31 cellular contexts compared by ENCODE assay signal in the genomic region with DNA sequence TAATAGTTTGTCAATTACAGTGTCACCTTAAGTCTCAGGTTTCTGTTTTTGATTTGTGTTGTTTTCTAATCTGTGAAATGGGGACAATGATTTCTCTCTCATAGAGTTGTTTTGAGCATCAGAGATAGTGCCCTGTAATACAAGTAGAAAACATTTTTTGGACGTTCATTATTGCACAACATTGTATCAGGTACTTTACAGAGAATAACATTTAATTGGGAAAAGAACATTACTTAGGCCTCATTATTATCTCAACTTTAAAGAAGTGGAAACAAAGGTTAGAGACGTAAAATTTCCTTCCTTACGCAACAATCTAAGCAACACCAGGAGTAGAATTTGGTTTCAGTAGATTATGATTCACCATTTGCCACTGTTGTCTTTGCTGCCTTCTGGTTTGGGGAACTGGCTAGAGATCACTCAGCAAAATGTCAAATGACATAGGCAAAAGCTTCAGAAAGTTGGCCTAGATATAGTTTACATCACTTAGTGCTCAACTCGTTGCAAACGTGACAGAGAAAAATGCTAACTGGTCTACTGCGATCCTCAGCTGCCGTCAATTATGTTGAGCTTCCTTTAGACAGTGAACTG.
DNase-seq lines count a peak whose midpoint lies in the region; ATAC-seq and TF ChIP-seq lines count a peak whose summit lies in the region.
"Had no signal": no experiment of that assay in that cellular context is flagged by ENCODE, and none has a peak within 500 bp of the region (broad histone marks: within the 10 kb centered on the region; RNA-seq: fewer than 3 reads in every experiment).

No MANE protein-coding gene starts in this region.

- POLR2A ChIA-PET in MCF 10A (lab: Yijun Ruan, JAX): no interaction called here

- H3K4me3 ChIP-seq in breast epithelium: no peak overlapping the region
- H3K4me3 ChIP-seq in astrocyte of the spinal cord (ENCODE audit: low read depth, low read length): no peak overlapping the region
- no peak overlapping the region for H3K4me3 ChIP-seq in foreskin fibroblast (ENCODE audit: low read depth in 1 of 2, low read length in 2 of 2)
- H3K4me3 ChIP-seq: lung, prostate gland, spleen, transverse colon had no signal

- TF ChIP-seq POLR2A in breast epithelium (IDR thresholded peaks at IDR 0.05): no peak

- no peaks in the 10 kb centered on the region for H3K27me3 Mint-ChIP-seq in MCF 10A (ENCODE audit: insufficient read depth, unreplicated experiment)
- no peaks in the 10 kb centered on the region for H3K27me3 Mint-ChIP-seq in stimulated activated naive CD8-positive, alpha-beta T cell treated with anti-CD3 and anti-CD28 coated beads, Interleukin-15, amount 100 ng/mL, for 72 hours
- H3K27me3 Mint-ChIP-seq: activated T-cell treated with anti-CD3 and anti-CD28 coated beads, Interleukin-2, amount 50 U/mL, for 24 hours; central memory CD8-positive, alpha-beta T cell had no signal

- intact Hi-C loops in MCF 10A (cut with micrococcal nuclease) (loop anchor here (5.0 kb wide), 1 partner anchor 67 kb away; no protein-coding TSS in a partner anchor), breast epithelium (cut with DNase I; ENCODE audit: low total_unique reads) (no loop called here)

- H3K27me3 ChIP-seq in breast epithelium: no peaks in the 10 kb centered on the region
- H3K27me3 ChIP-seq: BE2C, spleen, transverse colon had no signal

- H3K9me3 ChIP-seq in breast epithelium: no peaks in the 10 kb centered on the region
- H3K9me3 ChIP-seq: BE2C, prostate gland, transverse colon had no signal

- in situ Hi-C loops in astrocyte of the spinal cord (cut with HindIII; ENCODE audit: low sequenced_read_pairs): no loop called here

- H3K27ac ChIP-seq in breast epithelium: no peak overlapping the region
- H3K27ac ChIP-seq: epithelial cell of prostate, prostate gland, spleen, transverse colon had no signal

- no peaks in the 10 kb centered on the region for H3K36me3 ChIP-seq in breast epithelium
- H3K36me3 ChIP-seq: BE2C, prostate gland, spleen, transverse colon had no signal

- BruUV-seq in MCF 10A (replicated peaks; lab: Mats Ljungman, UMichigan): no TSS peak

- no peak overlapping the region for H3K4me3 Mint-ChIP-seq in MCF 10A (ENCODE audit: unreplicated experiment)
- no peak overlapping the region for H3K4me3 Mint-ChIP-seq in stimulated activated naive CD8-positive, alpha-beta T cell treated with anti-CD3 and anti-CD28 coated beads, Interleukin-15, amount 100 ng/mL, for 72 hours
- H3K4me3 Mint-ChIP-seq: activated T-cell treated with anti-CD3 and anti-CD28 coated beads, Interleukin-2, amount 50 U/mL, for 24 hours; central memory CD8-positive, alpha-beta T cell had no signal

- H3K4me1 Mint-ChIP-seq in MCF 10A (ENCODE audit: insufficient read depth, unreplicated experiment): peaks cover 6% of the 10 kb centered on the region
- H3K4me1 Mint-ChIP-seq in stimulated activated naive CD8-positive, alpha-beta T cell treated with anti-CD3 and anti-CD28 coated beads, Interleukin-15, amount 100 ng/mL, for 72 hours: no peaks in the 10 kb centered on the region
- H3K4me1 Mint-ChIP-seq: central memory CD8-positive, alpha-beta T cell had no signal

- H3K4me1 ChIP-seq in breast epithelium: no peaks in the 10 kb centered on the region
- H3K4me1 ChIP-seq: BE2C, prostate gland, spleen, transverse colon had no signal

- TF ChIP-seq CTCF in MCF 10A (IDR thresholded peaks at IDR 0.05; ENCODE audit: unreplicated experiment) (no peak), breast epithelium (IDR thresholded peaks at IDR 0.05) (no peak), astrocyte of the spinal cord (IDR thresholded peaks at IDR 0.05; ENCODE audit: low read depth, low read length) (no peak), foreskin fibroblast (IDR thresholded peaks at IDR 0.05; ENCODE audit: low read depth, low read length) (no peak)

- no peaks in the 10 kb centered on the region for H3K9me3 Mint-ChIP-seq in MCF 10A (ENCODE audit: unreplicated experiment)
- H3K9me3 Mint-ChIP-seq in stimulated activated naive CD8-positive, alpha-beta T cell treated with anti-CD3 and anti-CD28 coated beads, Interleukin-15, amount 100 ng/mL, for 72 hours: peaks cover 0 to 5% of the 10 kb centered on the region in 2 donors

- CTCF ChIA-PET in MCF 10A (lab: Yijun Ruan, JAX): no interaction called here

- H3K36me3 Mint-ChIP-seq in MCF 10A (ENCODE audit: insufficient read depth, unreplicated experiment): no peaks in the 10 kb centered on the region

- peak; percentile 43 for DNase-seq in MCF 10A (ENCODE audit: unreplicated experiment)
- no peak for DNase-seq in breast epithelium (ENCODE audit: low spot score in 2 of 2)
- DNase-seq in astrocyte of the spinal cord (ENCODE audit: low read depth, low spot score): peak; percentile 13
- peak; percentile 24 to 37 for DNase-seq in foreskin fibroblast
- DNase-seq in HT-29 (ENCODE audit: low spot score): no peak
- no peak for DNase-seq in stimulated activated naive CD8-positive, alpha-beta T cell treated with anti-CD3 and anti-CD28 coated beads, Interleukin-15, amount 100 ng/mL, for 72 hours
- no peak for DNase-seq in activated T-cell treated with anti-CD3 and anti-CD28 coated beads, Interleukin-2, amount 50 U/mL, for 48 hours
- DNase-seq: 8988T; activated naive CD4-positive, alpha-beta T cell; activated T-cell treated with anti-CD3 and anti-CD28 coated beads, Interleukin-2, amount 50 U/mL, for 24 hours; amniotic stem cell; BE2C; DND-41; KG1; kidney; NCI-H1092 treated with DMSO at 0.1 percent for 48 hours; NCI-H2029; NCI-H345; NCI-H774; OCI-M1; SHP77; spleen; stimulated activated CD4-positive, alpha-beta T cell treated with anti-CD3 and anti-CD28 coated beads, Interleukin-4, amount 100 ng/mL, for 24 hours; stimulated activated naive CD4-positive, alpha-beta T cell treated with Interleukin-2 at 50 U/mL for 16 hours; SW 1271; transverse colon had no signal

- H3K27ac Mint-ChIP-seq in MCF 10A (ENCODE audit: low read depth, unreplicated experiment): peak overlapping the region; percentile 49
- no peak overlapping the region for H3K27ac Mint-ChIP-seq in stimulated activated naive CD8-positive, alpha-beta T cell treated with anti-CD3 and anti-CD28 coated beads, Interleukin-15, amount 100 ng/mL, for 72 hours
- H3K27ac Mint-ChIP-seq: activated T-cell treated with anti-CD3 and anti-CD28 coated beads, Interleukin-2, amount 50 U/mL, for 24 hours had no signal

- ATAC-seq in stimulated activated naive CD8-positive, alpha-beta T cell treated with anti-CD3 and anti-CD28 coated beads, Interleukin-15, amount 100 ng/mL, for 72 hours: no peak
- no peak for ATAC-seq in HG03135 (IDR thresholded peaks at IDR 0.05; ENCODE audit: unreplicated experiment)

Comparison
In these comparisons a context has a peak if more than half of its experiments do, and no peak if none do; other contexts are left out.
1. DNase-seq: peak in MCF 10A (single experiment), astrocyte of the spinal cord (single experiment) and foreskin fibroblast (2 of 2); none in breast epithelium (0 of 2), HT-29 (single experiment), stimulated activated naive CD8-positive, alpha-beta T cell treated with anti-CD3 and anti-CD28 coated beads, Interleukin-15, amount 100 ng/mL, for 72 hours (0 of 2) and activated T-cell treated with anti-CD3 and anti-CD28 coated beads, Interleukin-2, amount 50 U/mL, for 48 hours (0 of 2).